In genomic region chr5:2739360-2740050, GRCh38 we compare ENCODE assay signal across 10 cellular contexts. TPM values are rescaled to one million over a fixed set of nuclear protein-coding genes. Genes with fewer than 3 reads are reported as not detected.
A peak's percentile ranks its signal among the peaks of the same experiment; 100 is the strongest.
DNase-seq lines count a peak whose midpoint lies in the region; ATAC-seq and TF ChIP-seq lines count a peak whose summit lies in the region.
"Had no signal": no experiment of that assay in that cellular context is flagged by ENCODE, and none has a peak within 500 bp of the region (broad histone marks: within the 10 kb centered on the region; RNA-seq: fewer than 3 reads in every experiment).

No MANE protein-coding gene starts in this region.

- H4K20me1 ChIP-seq in smooth muscle cell (ENCODE audit: low read depth) (peaks cover 11% of the 10 kb centered on the region), OCI-LY7 (ENCODE audit: insufficient read depth, low read length) (no peaks in the 10 kb centered on the region)

- no peak overlapping the region for H3K27ac Mint-ChIP-seq in activated naive CD8-positive, alpha-beta T cell treated with anti-CD3 and anti-CD28 coated beads, Interleukin-2, amount 50 U/mL, for 24 hours
- H3K27ac Mint-ChIP-seq: activated B cell treated with CpG ODN at 0.5 μM for 24 hours had no signal

- H3K27me3 ChIP-seq in H7 (ENCODE audit: control insufficient read depth, insufficient read depth, low read length): peaks cover 79% of the 10 kb centered on the region
- no peaks in the 10 kb centered on the region for H3K27me3 ChIP-seq in breast epithelium
- H3K27me3 ChIP-seq in iPS-20b (ENCODE audit: insufficient read depth, low read length): peaks cover 90% of the 10 kb centered on the region
- peaks cover 100% of the 10 kb centered on the region for H3K27me3 ChIP-seq in smooth muscle cell (ENCODE audit: low read depth)

- no peaks in the 10 kb centered on the region for H3F3A ChIP-seq in smooth muscle cell (ENCODE audit: low read depth)

- peak overlapping the region; percentile 93 to 95 for H3K27ac ChIP-seq in breast epithelium
- H3K27ac ChIP-seq in iPS-20b (ENCODE audit: low read length): no peak overlapping the region
- no peak overlapping the region for H3K27ac ChIP-seq in smooth muscle cell (ENCODE audit: low read depth)
- H3K27ac ChIP-seq in OCI-LY7 (ENCODE audit: low read depth, low read length, poor library complexity, severe bottlenecking): no peak overlapping the region

- H3K4me3 ChIP-seq in H7 (ENCODE audit: insufficient read depth, low read depth, low read length): peak overlapping the region; percentile 38
- H3K4me3 ChIP-seq in breast epithelium: peak overlapping the region; percentile 60 to 80 (median 75)
- H3K4me3 ChIP-seq in iPS-20b (ENCODE audit: low read length): peak overlapping the region; percentile 55; the same call in 1 of the 2 replicates
- peak overlapping the region; percentile 70 for H3K4me3 ChIP-seq in smooth muscle cell
- no peak overlapping the region for H3K4me3 ChIP-seq in OCI-LY7 (ENCODE audit: low read depth, low read length, poor library complexity, severe bottlenecking)

- H3K79me2 ChIP-seq in smooth muscle cell (ENCODE audit: low read depth): no peaks in the 10 kb centered on the region
- H3K79me2 ChIP-seq in OCI-LY7 (ENCODE audit: insufficient read depth, low read depth, low read length): no peaks in the 10 kb centered on the region

- DNase-seq in H7: peak; percentile 77
- DNase-seq in breast epithelium (ENCODE audit: low spot score in 2 of 2): peak in 1 of 2 donors; percentile 36
- DNase-seq in smooth muscle cell (lab: John Stamatoyannopoulos, UW; ENCODE audit: unreplicated experiment): no peak
- no peak for DNase-seq in OCI-LY7 (ENCODE audit: low spot score)
- no peak for DNase-seq in central memory CD4-positive, alpha-beta T cell
- no peak for DNase-seq in activated naive CD8-positive, alpha-beta T cell treated with anti-CD3 and anti-CD28 coated beads, Interleukin-2, amount 50 U/mL, for 24 hours
- DNase-seq: activated B cell treated with CpG ODN at 0.5 μM for 24 hours, NCI-H146 had no signal

- no peaks in the 10 kb centered on the region for H3K4me1 Mint-ChIP-seq in activated naive CD8-positive, alpha-beta T cell treated with anti-CD3 and anti-CD28 coated beads, Interleukin-2, amount 50 U/mL, for 24 hours
- H3K4me1 Mint-ChIP-seq: activated B cell treated with CpG ODN at 0.5 μM for 24 hours had no signal

- H3K4me3 Mint-ChIP-seq in activated naive CD8-positive, alpha-beta T cell treated with anti-CD3 and anti-CD28 coated beads, Interleukin-2, amount 50 U/mL, for 24 hours: no peak overlapping the region
- H3K4me3 Mint-ChIP-seq: activated B cell treated with CpG ODN at 0.5 μM for 24 hours had no signal

- no peaks in the 10 kb centered on the region for H3K9me3 Mint-ChIP-seq in activated naive CD8-positive, alpha-beta T cell treated with anti-CD3 and anti-CD28 coated beads, Interleukin-2, amount 50 U/mL, for 24 hours
- H3K9me3 Mint-ChIP-seq: activated B cell treated with CpG ODN at 0.5 μM for 24 hours had no signal

- no peaks in the 10 kb centered on the region for H3K9me2 ChIP-seq in OCI-LY7 (ENCODE audit: insufficient read depth, low read length)

- ATAC-seq in HG02884 (IDR thresholded peaks at IDR 0.05; ENCODE audit: unreplicated experiment): no peak
- ATAC-seq in activated naive CD8-positive, alpha-beta T cell treated with anti-CD3 and anti-CD28 coated beads, Interleukin-2, amount 50 U/mL, for 24 hours: no peak

- 1% methylated on average over 39 of the region's 68 CpGs for WGBS in smooth muscle cell (ENCODE audit: low lambda C conversion rate)

- H3K9me3 ChIP-seq in breast epithelium: no peaks in the 10 kb centered on the region
- H3K9me3 ChIP-seq in iPS-20b (ENCODE audit: insufficient read depth, low read depth, low read length): no peaks in the 10 kb centered on the region; the same call in 1 of the 2 replicates
- no peaks in the 10 kb centered on the region for H3K9me3 ChIP-seq in smooth muscle cell (replicated peaks; ENCODE audit: low read depth)
- no peaks in the 10 kb centered on the region for H3K9me3 ChIP-seq in OCI-LY7 (ENCODE audit: low read length)

- H3K27me3 Mint-ChIP-seq in activated naive CD8-positive, alpha-beta T cell treated with anti-CD3 and anti-CD28 coated beads, Interleukin-2, amount 50 U/mL, for 24 hours: peaks cover 52% of the 10 kb centered on the region

- CTCF ChIA-PET in OCI-LY7 (lab: Charles Lee; ENCODE audit: unreplicated experiment): no interaction called here

- H3K9ac ChIP-seq in iPS-20b (ENCODE audit: low read depth, low read length) (peak overlapping the region; percentile 21; the same call in 1 of the 2 replicates), smooth muscle cell (ENCODE audit: low read depth) (no peak overlapping the region)

- POLR2A ChIA-PET in OCI-LY7 (lab: Charles Lee): no interaction called here

- TF ChIP-seq POLR2A in breast epithelium (IDR thresholded peaks at IDR 0.05): no peak

- TF ChIP-seq CTCF in breast epithelium (IDR thresholded peaks at IDR 0.05) (no peak), smooth muscle cell (IDR thresholded peaks at IDR 0.05; ENCODE audit: borderline replicate concordance, insufficient read depth, poor library complexity, severe bottlenecking) (no peak), OCI-LY7 (conservative IDR thresholded peaks at IDR 0.05; ENCODE audit: low read length) (no peak)

- H3K36me3 ChIP-seq in H7 (replicated peaks; ENCODE audit: control insufficient read depth, insufficient read depth, low read length): no peaks in the 10 kb centered on the region
- no peaks in the 10 kb centered on the region for H3K36me3 ChIP-seq in breast epithelium
- H3K36me3 ChIP-seq in iPS-20b (ENCODE audit: insufficient read depth, low read depth, low read length): peaks cover 14% of the 10 kb centered on the region
- no peaks in the 10 kb centered on the region for H3K36me3 ChIP-seq in smooth muscle cell (ENCODE audit: low read depth)
- no peaks in the 10 kb centered on the region for H3K36me3 ChIP-seq in OCI-LY7 (ENCODE audit: insufficient read depth, low read length)

- no TSS peak for BruUV-seq in OCI-LY7 (replicated peaks; lab: Mats Ljungman, UMichigan)

- H3K4me1 ChIP-seq in breast epithelium: no peaks in the 10 kb centered on the region
- H3K4me1 ChIP-seq in iPS-20b (ENCODE audit: insufficient read depth, low read length): peaks cover 20% of the 10 kb centered on the region; the same call in 1 of the 2 replicates
- H3K4me1 ChIP-seq in smooth muscle cell (ENCODE audit: low read depth): peaks cover 5% of the 10 kb centered on the region
- no peaks in the 10 kb centered on the region for H3K4me1 ChIP-seq in OCI-LY7 (ENCODE audit: insufficient read depth, low read length, poor library complexity, severe bottlenecking)

- H2AFZ ChIP-seq in smooth muscle cell (ENCODE audit: low read depth): no peak overlapping the region
- no peak overlapping the region for H2AFZ ChIP-seq in OCI-LY7 (ENCODE audit: low read length)

- intact Hi-C loops in breast epithelium (cut with DNase I; ENCODE audit: low total_unique reads): loop anchor here (10.0 kb wide), 1 partner anchor 575 kb away; no protein-coding TSS in a partner anchor
- intact Hi-C loops in OCI-LY7 (cut with micrococcal nuclease; ENCODE audit: unreplicated experiment): no loop called here

- peak overlapping the region; percentile 92 for H3K4me2 ChIP-seq in smooth muscle cell
- no peak overlapping the region for H3K4me2 ChIP-seq in OCI-LY7 (ENCODE audit: low read length)

- H3K36me3 Mint-ChIP-seq in activated naive CD8-positive, alpha-beta T cell treated with anti-CD3 and anti-CD28 coated beads, Interleukin-2, amount 50 U/mL, for 24 hours (ENCODE audit: low read depth): no peaks in the 10 kb centered on the region

RNA-seq across cellular contexts. Expression of gene IRX2, which starts 12.0 kb away (rescaled TPM):
- 51.4 and 74.9 TPM in 2 replicates for total RNA-seq in H7 (2014; rRNA removed; shearing (Covaris generic))
- total RNA-seq in breast epithelium: 10 to 100 TPM; 19.2 to 69.4 (median 26.2) TPM
- 0.67 and 4.0 TPM in 2 replicates for total RNA-seq in smooth muscle cell
- 1.1 and 1.9 TPM in 2 replicates for polyA plus RNA-seq in smooth muscle cell
- total RNA-seq in OCI-LY7 (2014; rRNA removed; shearing (Covaris generic)): not detected in 2 replicates
- not detected in 2 replicates for total RNA-seq in OCI-LY7 (2022)
- total RNA-seq: activated B cell treated with CpG ODN at 0.5 μM for 24 hours had no signal

Comparison
In these comparisons a context has a peak if more than half of its experiments do, and no peak if none do; other contexts are left out.
1. H3K27ac ChIP-seq: peak in breast epithelium (2 of 2); none in iPS-20b (single experiment), smooth muscle cell (single experiment) and OCI-LY7 (single experiment).